Comparison of ENCODE assay signal across 12 cellular contexts in the genomic region with DNA sequence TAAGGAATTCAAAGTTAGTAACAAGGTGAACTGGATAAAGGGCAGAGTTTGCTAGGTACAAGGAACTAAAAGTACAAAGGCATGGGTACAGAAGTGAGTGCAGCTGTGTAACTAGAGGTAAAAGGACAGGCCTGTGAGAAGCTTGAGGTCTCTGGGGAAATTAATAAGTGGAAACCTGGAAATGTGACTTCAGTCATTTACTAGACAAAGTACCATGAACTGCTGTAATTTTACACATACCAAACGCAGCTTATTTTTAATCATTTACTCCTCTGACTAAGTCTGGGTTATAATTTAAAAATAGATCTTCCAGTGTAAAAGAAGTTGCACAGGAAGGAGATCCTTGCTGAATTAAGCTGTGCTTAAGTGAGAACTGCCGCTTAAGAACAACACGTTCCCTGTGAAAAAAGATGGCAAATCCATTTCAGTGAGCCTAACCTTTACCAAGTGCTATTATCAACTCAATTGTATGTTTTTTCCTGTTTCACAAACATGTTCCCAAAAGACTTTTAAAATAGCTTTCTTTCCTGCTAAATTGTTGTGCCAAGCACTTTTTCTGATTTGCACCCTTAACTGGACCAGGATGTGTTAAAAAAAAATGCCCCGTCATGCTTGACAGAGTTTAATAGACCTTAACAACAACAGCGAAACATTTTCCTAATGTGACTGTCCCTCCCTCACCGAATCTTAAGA. TPM values are rescaled to one million over a fixed set of nuclear protein-coding genes. Genes with fewer than 3 reads are reported as not detected.
DNase-seq lines count a peak whose midpoint lies in the region; ATAC-seq lines count a peak whose summit lies in the region.
"Had no signal": no experiment of that assay in that cellular context is flagged by ENCODE, and none has a peak within 500 bp of the region (broad histone marks: within the 10 kb centered on the region; RNA-seq: fewer than 3 reads in every experiment).

No MANE protein-coding gene starts in this region.

- no peaks in the 10 kb centered on the region for H3K36me3 Mint-ChIP-seq in activated T-cell treated with anti-CD3 and anti-CD28 coated beads, Interleukin-2, amount 50 U/mL, for 24 hours (ENCODE audit: low read depth)

- H3K9me3 ChIP-seq in mesenchymal stem cell (ENCODE audit: control insufficient read depth, low read length), result no peaks in the 10 kb centered on the region
- H3K9me3 ChIP-seq: SJCRH30 had no signal

- peak overlapping the region; percentile 43 for H3K9ac ChIP-seq in mesenchymal stem cell (ENCODE audit: low read length)

- no peak overlapping the region for H3K18ac ChIP-seq in mesenchymal stem cell (ENCODE audit: low read depth in 1 of 2, low read length in 2 of 2)

- H3K4me2 ChIP-seq in mesenchymal stem cell (ENCODE audit: low read length, poor library complexity, severe bottlenecking), result peak overlapping the region; percentile 37

- H3K4me1 ChIP-seq in ACC112 (ENCODE audit: control insufficient read depth, insufficient read depth, low read length, unreplicated experiment), result no peaks in the 10 kb centered on the region
- H3K4me1 ChIP-seq in mesenchymal stem cell (ENCODE audit: control insufficient read depth, insufficient read depth, low read depth, low read length), result no peaks in the 10 kb centered on the region

- H3K4me3 Mint-ChIP-seq in activated T-cell treated with anti-CD3 and anti-CD28 coated beads, Interleukin-2, amount 50 U/mL, for 24 hours, result no peak overlapping the region
- H3K4me3 Mint-ChIP-seq: dendritic cell treated with granulocyte-macrophage colony-stimulating factor and Interleukin-4, amounts not matched to agents 40 ng/mL and 50 ng/mL, for 4 days had no signal

- H3K27me3 ChIP-seq in ACC112 (ENCODE audit: insufficient read depth, low read length), result no peaks in the 10 kb centered on the region
- H3K27me3 ChIP-seq in mesenchymal stem cell (ENCODE audit: control insufficient read depth in 1 of 2, insufficient read depth in 1 of 2, low read length in 2 of 2), result no peaks in the 10 kb centered on the region
- H3K27me3 ChIP-seq: SJCRH30 had no signal

- H4K91ac ChIP-seq in mesenchymal stem cell (ENCODE audit: low read length), result no peak overlapping the region

- DNase-seq in dermis blood vessel endothelial cell (peak; percentile 89), mesenchymal stem cell (no peak), C1 segment of cervical spinal cord (lab: John Stamatoyannopoulos, UW) (no peak), NCI-H2081 treated with DMSO at 0.1 percent for 48 hours (lab: John Stamatoyannopoulos, UW) (no peak)
- DNase-seq in stimulated activated naive CD4-positive, alpha-beta T cell (lab: John Stamatoyannopoulos, UW), result no peak
- no peak for DNase-seq in activated T-cell treated with anti-CD3 and anti-CD28 coated beads, Interleukin-2, amount 50 U/mL, for 24 hours
- DNase-seq: islet precursor cell; SJCRH30; stimulated activated CD4-positive, alpha-beta T cell treated with anti-CD3 and anti-CD28 coated beads, Interleukin-4, amount 100 ng/mL, for 24 hours had no signal

- H3K79me1 ChIP-seq in mesenchymal stem cell (replicated peaks; ENCODE audit: low read length, poor library complexity, severe bottlenecking), result no peaks in the 10 kb centered on the region

- H3K36me3 ChIP-seq in ACC112 (ENCODE audit: insufficient read depth, low read length) (no peaks in the 10 kb centered on the region), mesenchymal stem cell (ENCODE audit: control insufficient read depth in 1 of 2, insufficient read depth in 2 of 2, low read depth in 1 of 2, low read length in 2 of 2) (no peaks in the 10 kb centered on the region)
- H3K36me3 ChIP-seq: SJCRH30 had no signal

- H3K4me3 ChIP-seq in ACC112 (ENCODE audit: low read depth, low read length), result no peak overlapping the region
- no peak overlapping the region for H3K4me3 ChIP-seq in mesenchymal stem cell (ENCODE audit: insufficient read depth in 1 of 2, low read depth in 1 of 2, low read length in 2 of 2)
- H3K4me3 ChIP-seq: SJCRH30 had no signal

- H3K14ac ChIP-seq in mesenchymal stem cell (ENCODE audit: low read length in 2 of 2), result no peak overlapping the region

- H3K27ac Mint-ChIP-seq in activated T-cell treated with anti-CD3 and anti-CD28 coated beads, Interleukin-2, amount 50 U/mL, for 24 hours, result no peak overlapping the region

- H3K27ac ChIP-seq in ACC112 (ENCODE audit: low read depth, low read length) (no peak overlapping the region), mesenchymal stem cell (ENCODE audit: low read length, poor library complexity, severe bottlenecking) (peak overlapping the region; percentile 95)
- H3K27ac ChIP-seq: SJCRH30 had no signal

- no peaks in the 10 kb centered on the region for H3K9me3 Mint-ChIP-seq in activated T-cell treated with anti-CD3 and anti-CD28 coated beads, Interleukin-2, amount 50 U/mL, for 24 hours

- no peaks in the 10 kb centered on the region for H3K27me3 Mint-ChIP-seq in activated T-cell treated with anti-CD3 and anti-CD28 coated beads, Interleukin-2, amount 50 U/mL, for 24 hours
- H3K27me3 Mint-ChIP-seq: dendritic cell treated with granulocyte-macrophage colony-stimulating factor and Interleukin-4, amounts not matched to agents 40 ng/mL and 50 ng/mL, for 4 days had no signal

- no peak overlapping the region for H2BK15ac ChIP-seq in mesenchymal stem cell (ENCODE audit: low read depth, poor library complexity, severe bottlenecking)

- peak; percentile 76 for ATAC-seq in HG02759 (IDR thresholded peaks at IDR 0.05; ENCODE audit: unreplicated experiment)

- H2BK5ac ChIP-seq in mesenchymal stem cell (ENCODE audit: low read depth, low read length, poor library complexity, severe bottlenecking), result peak overlapping the region; percentile 35

- WGBS in mesenchymal stem cell, result 71% methylated on average over 3 of the region's 6 CpGs

- H3K4me1 Mint-ChIP-seq in activated T-cell treated with anti-CD3 and anti-CD28 coated beads, Interleukin-2, amount 50 U/mL, for 24 hours (ENCODE audit: low read depth), result no peaks in the 10 kb centered on the region

- H2BK120ac ChIP-seq in mesenchymal stem cell (ENCODE audit: low read depth, low read length), result no peak overlapping the region

- H3K23ac ChIP-seq in mesenchymal stem cell (ENCODE audit: low read length in 2 of 2), result no peak overlapping the region

- no peak overlapping the region for H4K8ac ChIP-seq in mesenchymal stem cell (ENCODE audit: low read length)

- no peak overlapping the region for H3K4ac ChIP-seq in mesenchymal stem cell (ENCODE audit: low read depth in 1 of 2, low read length in 2 of 2)

- H2BK12ac ChIP-seq in mesenchymal stem cell (ENCODE audit: low read length in 2 of 2), result no peak overlapping the region

- H2AFZ ChIP-seq in ACC112 (ENCODE audit: low read length, unreplicated experiment) (peak overlapping the region; percentile 27), mesenchymal stem cell (ENCODE audit: low read depth, low read length) (no peak overlapping the region)

- H2AK5ac ChIP-seq in mesenchymal stem cell (ENCODE audit: low read length, severe bottlenecking), result no peak overlapping the region

- no peaks in the 10 kb centered on the region for H3K79me2 ChIP-seq in ACC112 (ENCODE audit: control insufficient read depth, insufficient read depth, low read length, unreplicated experiment)

RNA-seq across cellular contexts. Expression of a gene that starts 44.3 kb away (rescaled TPM):
- 308 and 430 TPM in 2 replicates for total RNA-seq in dermis blood vessel endothelial cell
- 3.4 TPM for polyA plus RNA-seq in mesenchymal stem cell (2013, experiment 1 of 2)
- polyA plus RNA-seq in mesenchymal stem cell (2013, experiment 2 of 2), result 3.4 TPM
